28 cellular contexts compared by ENCODE assay signal in the genomic region with DNA sequence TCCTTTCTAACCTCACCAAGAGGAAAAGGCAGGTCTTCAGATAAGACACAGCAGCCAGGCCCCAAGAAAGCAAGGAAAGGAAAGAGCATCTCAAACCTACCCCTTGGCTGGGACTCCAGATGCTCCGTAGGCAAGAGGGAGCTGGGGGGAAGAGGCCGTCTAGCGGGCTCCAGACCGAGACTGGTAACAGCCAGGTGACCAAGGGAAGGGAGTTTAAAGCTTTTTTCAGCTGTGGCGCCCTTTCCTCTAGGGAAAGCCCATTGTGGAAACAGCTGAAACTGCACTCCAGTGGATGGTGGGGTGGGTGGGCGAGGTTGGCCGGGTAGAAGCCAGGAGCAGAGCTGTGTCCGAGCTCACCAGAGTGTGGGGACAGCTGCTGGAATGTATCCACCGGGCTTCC.
DNase-seq lines count a peak whose midpoint lies in the region; ATAC-seq, FAIRE-seq and TF ChIP-seq lines count a peak whose summit lies in the region.
"Had no signal": no experiment of that assay in that cellular context is flagged by ENCODE, and none has a peak within 500 bp of the region (broad histone marks: within the 10 kb centered on the region; RNA-seq: fewer than 3 reads in every experiment).

No MANE protein-coding gene starts in this region.

- H3K9me3 Mint-ChIP-seq in WTC11 (no peaks in the 10 kb centered on the region), progenitor cell of endocrine pancreas (ENCODE audit: low read depth) (no peaks in the 10 kb centered on the region)
- no peaks in the 10 kb centered on the region for H3K9me3 Mint-ChIP-seq in activated naive CD8-positive, alpha-beta T cell treated with anti-CD3 and anti-CD28 coated beads for 36 hours
- H3K9me3 Mint-ChIP-seq: activated T-cell treated with anti-CD3 and anti-CD28 coated beads, Interleukin-2, amount 50 U/mL, for 72 hours; stimulated activated naive B cell treated with anti-CD40 and anti-IgM and Interleukin-4, amounts not matched to agents 10 μg/mL and 1 μg/mL and 100 μg/mL, for 72 hours had no signal

- peaks cover 0 to 99% (median 68%) of the 10 kb centered on the region in 4 donors for H3K4me1 ChIP-seq in tibial artery
- H3K4me1 ChIP-seq: BLaER1 had no signal

- H3K27me3 Mint-ChIP-seq in WTC11 (ENCODE audit: low read depth) = no peaks in the 10 kb centered on the region
- peaks cover 3% of the 10 kb centered on the region for H3K27me3 Mint-ChIP-seq in progenitor cell of endocrine pancreas
- H3K27me3 Mint-ChIP-seq in activated naive CD8-positive, alpha-beta T cell treated with anti-CD3 and anti-CD28 coated beads for 36 hours = no peaks in the 10 kb centered on the region

- FAIRE-seq in frontal cortex (lab: Jason Lieb, UNC) = no peak
- FAIRE-seq: endothelial cell of umbilical vein, GM12891, small intestine had no signal

- TF ChIP-seq CTCF in WTC11 (IDR thresholded peaks at IDR 0.05) = no peak
- TF ChIP-seq CTCF in progenitor cell of endocrine pancreas (IDR thresholded peaks at IDR 0.05; ENCODE audit: unreplicated experiment) = no peak
- no peak for TF ChIP-seq CTCF in tibial artery (IDR thresholded peaks at IDR 0.05)

- peaks cover 0 to 6% (median 0%) of the 10 kb centered on the region in 3 donors for H3K36me3 ChIP-seq in tibial artery
- H3K36me3 ChIP-seq: BLaER1, brain microvascular endothelial cell had no signal

- CTCF ChIA-PET in WTC11 (lab: Charles Lee) = interaction anchor here (0.5 to 1.9 kb wide), 9 partner anchors 10 to 204 kb away, joined by 3 to 9 read pairs (median 3); no protein-coding TSS in a partner anchor

- no peak for ATAC-seq in WTC11
- no peak for ATAC-seq in HG03159 (IDR thresholded peaks at IDR 0.05; ENCODE audit: unreplicated experiment)
- ATAC-seq: activated T-cell treated with anti-CD3 and anti-CD28 coated beads, Interleukin-2, amount 50 U/mL, for 72 hours; left colon; stimulated activated naive B cell treated with anti-CD40 and anti-IgM and Interleukin-4, amounts not matched to agents 10 μg/mL and 1 μg/mL and 100 μg/mL, for 72 hours had no signal

- no peaks in the 10 kb centered on the region for H3K9me3 ChIP-seq in tibial artery
- H3K9me3 ChIP-seq: BLaER1, suprapubic skin had no signal

- peak overlapping the region; percentile 48 for H3K27ac ChIP-seq in layer of hippocampus (ENCODE audit: low read depth, low read length)
- H3K27ac ChIP-seq in tibial artery = peak overlapping the region; percentile 79 to 80
- H3K27ac ChIP-seq: BLaER1, brain microvascular endothelial cell, PC-9 had no signal

- intact Hi-C loops in tibial artery (cut with DNase I; ENCODE audit: low total_unique reads) = loop anchor here (10.0 kb wide), 1 partner anchor 61 kb away; no protein-coding TSS in a partner anchor

- H3K27ac Mint-ChIP-seq in WTC11 = peak overlapping the region; percentile 41; the same call in 1 of the 2 replicates
- H3K27ac Mint-ChIP-seq in progenitor cell of endocrine pancreas = peak overlapping the region; percentile 29
- no peak overlapping the region for H3K27ac Mint-ChIP-seq in activated naive CD8-positive, alpha-beta T cell treated with anti-CD3 and anti-CD28 coated beads for 36 hours
- H3K27ac Mint-ChIP-seq: activated T-cell treated with anti-CD3 and anti-CD28 coated beads, Interleukin-2, amount 50 U/mL, for 72 hours; stimulated activated naive B cell treated with anti-CD40 and anti-IgM and Interleukin-4, amounts not matched to agents 10 μg/mL and 1 μg/mL and 100 μg/mL, for 72 hours had no signal

- peaks cover 10% of the 10 kb centered on the region for H3K4me1 Mint-ChIP-seq in WTC11
- peaks cover 17% of the 10 kb centered on the region for H3K4me1 Mint-ChIP-seq in progenitor cell of endocrine pancreas (ENCODE audit: low read depth)
- no peaks in the 10 kb centered on the region for H3K4me1 Mint-ChIP-seq in activated naive CD8-positive, alpha-beta T cell treated with anti-CD3 and anti-CD28 coated beads for 36 hours
- H3K4me1 Mint-ChIP-seq: stimulated activated naive B cell treated with anti-CD40 and anti-IgM and Interleukin-4, amounts not matched to agents 10 μg/mL and 1 μg/mL and 100 μg/mL, for 72 hours had no signal

- H3K27me3 ChIP-seq in layer of hippocampus (ENCODE audit: control insufficient read depth, insufficient read depth, low read length) (no peaks in the 10 kb centered on the region), tibial artery (no peaks in the 10 kb centered on the region)
- H3K27me3 ChIP-seq: BLaER1, brain microvascular endothelial cell, suprapubic skin had no signal

- H3K36me3 Mint-ChIP-seq in WTC11 (no peaks in the 10 kb centered on the region), progenitor cell of endocrine pancreas (ENCODE audit: insufficient read depth) (no peaks in the 10 kb centered on the region)
- H3K36me3 Mint-ChIP-seq in activated naive CD8-positive, alpha-beta T cell treated with anti-CD3 and anti-CD28 coated beads for 36 hours = no peaks in the 10 kb centered on the region

- DNase-seq in WTC11 (ENCODE audit: low spot score) (no peak), progenitor cell of endocrine pancreas (ENCODE audit: low spot score, unreplicated experiment) (no peak), tibial artery (no peak), NCI-H226 (no peak), frontal cortex (ENCODE audit: low spot score in 2 of 2) (no peak)
- DNase-seq in activated naive CD8-positive, alpha-beta T cell treated with anti-CD3 and anti-CD28 coated beads for 36 hours = no peak
- DNase-seq: activated CD4-positive, alpha-beta T cell treated with anti-CD3 and anti-CD28 coated beads, Interleukin-2, amount 50 U/mL, for 48 hours; activated CD4-positive, CD25-positive, alpha-beta regulatory T cell treated with anti-CD3 and anti-CD28 coated beads, Interleukin-2, amount 50 U/mL, for 72 hours; activated naive CD4-positive, alpha-beta T cell treated with Interleukin-2 at 50 U/mL for 16 hours; activated T-cell treated with anti-CD3 and anti-CD28 coated beads, Interleukin-2, amount 50 U/mL, for 72 hours; brain microvascular endothelial cell; DMS153; Kasumi-1; left colon; mesenchymal stem cell; NCI-H1417; NCI-H2029; NCI-H69; PC-9; SHP77; small intestine; stimulated activated naive B cell treated with anti-CD40 and anti-IgM and Interleukin-4, amounts not matched to agents 10 μg/mL and 1 μg/mL and 100 μg/mL, for 72 hours had no signal

- H3K4me3 Mint-ChIP-seq in WTC11 (no peak overlapping the region), progenitor cell of endocrine pancreas (ENCODE audit: low read depth) (no peak overlapping the region)
- no peak overlapping the region for H3K4me3 Mint-ChIP-seq in activated naive CD8-positive, alpha-beta T cell treated with anti-CD3 and anti-CD28 coated beads for 36 hours
- H3K4me3 Mint-ChIP-seq: activated T-cell treated with anti-CD3 and anti-CD28 coated beads, Interleukin-2, amount 50 U/mL, for 72 hours; stimulated activated naive B cell treated with anti-CD40 and anti-IgM and Interleukin-4, amounts not matched to agents 10 μg/mL and 1 μg/mL and 100 μg/mL, for 72 hours had no signal

- POLR2A ChIA-PET in WTC11 (lab: Charles Lee) = no interaction called here

- no peak overlapping the region for H3K4me3 ChIP-seq in tibial artery
- H3K4me3 ChIP-seq: BLaER1, PC-9, suprapubic skin had no signal

TF ChIP-seq in WTC11, 78 proteins besides CTCF, POLR2A, EP300 and RAD21:
- TF ChIP-seq, protein P1, sequence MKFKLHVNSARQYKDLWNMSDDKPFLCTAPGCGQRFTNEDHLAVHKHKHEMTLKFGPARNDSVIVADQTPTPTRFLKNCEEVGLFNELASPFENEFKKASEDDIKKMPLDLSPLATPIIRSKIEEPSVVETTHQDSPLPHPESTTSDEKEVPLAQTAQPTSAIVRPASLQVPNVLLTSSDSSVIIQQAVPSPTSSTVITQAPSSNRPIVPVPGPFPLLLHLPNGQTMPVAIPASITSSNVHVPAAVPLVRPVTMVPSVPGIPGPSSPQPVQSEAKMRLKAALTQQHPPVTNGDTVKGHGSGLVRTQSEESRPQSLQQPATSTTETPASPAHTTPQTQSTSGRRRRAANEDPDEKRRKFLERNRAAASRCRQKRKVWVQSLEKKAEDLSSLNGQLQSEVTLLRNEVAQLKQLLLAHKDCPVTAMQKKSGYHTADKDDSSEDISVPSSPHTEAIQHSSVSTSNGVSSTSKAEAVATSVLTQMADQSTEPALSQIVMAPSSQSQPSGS (CRISPR knock-in tag; IDR thresholded peaks at IDR 0.05; ENCODE audit: borderline replicate concordance, low read depth) = no peak
- no peak for TF ChIP-seq RELA (CRISPR knock-in tag; IDR thresholded peaks at IDR 0.05; ENCODE audit: borderline replicate concordance)
- no peak for TF ChIP-seq CBFB (CRISPR knock-in tag; IDR thresholded peaks at IDR 0.05; ENCODE audit: low read depth)
- TF ChIP-seq NFE2L1 (CRISPR knock-in tag; IDR thresholded peaks at IDR 0.05) = no peak
- TF ChIP-seq, protein P2, sequence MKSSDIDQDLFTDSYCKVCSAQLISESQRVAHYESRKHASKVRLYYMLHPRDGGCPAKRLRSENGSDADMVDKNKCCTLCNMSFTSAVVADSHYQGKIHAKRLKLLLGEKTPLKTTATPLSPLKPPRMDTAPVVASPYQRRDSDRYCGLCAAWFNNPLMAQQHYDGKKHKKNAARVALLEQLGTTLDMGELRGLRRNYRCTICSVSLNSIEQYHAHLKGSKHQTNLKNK (CRISPR knock-in tag; IDR thresholded peaks at IDR 0.05) = no peak
- TF ChIP-seq JAZF1 (CRISPR knock-in tag; IDR thresholded peaks at IDR 0.05) = no peak
- TF ChIP-seq, protein P3, sequence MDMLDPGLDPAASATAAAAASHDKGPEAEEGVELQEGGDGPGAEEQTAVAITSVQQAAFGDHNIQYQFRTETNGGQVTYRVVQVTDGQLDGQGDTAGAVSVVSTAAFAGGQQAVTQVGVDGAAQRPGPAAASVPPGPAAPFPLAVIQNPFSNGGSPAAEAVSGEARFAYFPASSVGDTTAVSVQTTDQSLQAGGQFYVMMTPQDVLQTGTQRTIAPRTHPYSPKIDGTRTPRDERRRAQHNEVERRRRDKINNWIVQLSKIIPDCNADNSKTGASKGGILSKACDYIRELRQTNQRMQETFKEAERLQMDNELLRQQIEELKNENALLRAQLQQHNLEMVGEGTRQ (CRISPR knock-in tag; IDR thresholded peaks at IDR 0.05) = no peak
- TF ChIP-seq ETV6 (CRISPR knock-in tag; IDR thresholded peaks at IDR 0.05) = no peak
- TF ChIP-seq ELF4 (CRISPR knock-in tag; IDR thresholded peaks at IDR 0.05; ENCODE audit: low read depth) = no peak
- TF ChIP-seq ZNF232 (CRISPR knock-in tag; IDR thresholded peaks at IDR 0.05) = no peak
